In genomic region chr11:65592840-65593517, GRCh38 we compare ENCODE assay signal across 14 cellular contexts. TPM values are rescaled to one million over a fixed set of nuclear protein-coding genes. Genes with fewer than 3 reads are reported as not detected.
DNase-seq lines count a peak whose midpoint lies in the region; ATAC-seq and TF ChIP-seq lines count a peak whose summit lies in the region.
"Had no signal": no experiment of that assay in that cellular context is flagged by ENCODE, and none has a peak within 500 bp of the region (broad histone marks: within the 10 kb centered on the region; RNA-seq: fewer than 3 reads in every experiment).

No MANE protein-coding gene starts in this region.

- H3K27ac ChIP-seq in heart left ventricle (peak overlapping the region in 8 of 12 donors; percentile 27 to 80 (median 59)), neural progenitor cell (no peak overlapping the region), vagina (peak overlapping the region; percentile 84)
- H3K27ac ChIP-seq: upper lobe of right lung had no signal

- ATAC-seq in heart left ventricle (no peak), GM19324 (IDR thresholded peaks at IDR 0.05; ENCODE audit: low FRiP score, unreplicated experiment) (no peak), HG02840 (IDR thresholded peaks at IDR 0.05; ENCODE audit: low FRiP score, unreplicated experiment) (no peak)

- no peaks in the 10 kb centered on the region for H3K79me2 ChIP-seq in neural progenitor cell (ENCODE audit: low read depth)

- H3F3A ChIP-seq in neural progenitor cell (ENCODE audit: low read depth): peaks cover 37% of the 10 kb centered on the region

- no peaks in the 10 kb centered on the region for H3K9me3 ChIP-seq in heart left ventricle
- no peaks in the 10 kb centered on the region for H3K9me3 ChIP-seq in neural progenitor cell (ENCODE audit: low read depth)
- H3K9me3 ChIP-seq in vagina: no peaks in the 10 kb centered on the region
- H3K9me3 ChIP-seq: upper lobe of right lung had no signal

- H3K27me3 Mint-ChIP-seq in neural progenitor cell (ENCODE audit: insufficient read depth, low read depth): peaks cover 27% of the 10 kb centered on the region

- H3K36me3 Mint-ChIP-seq in neural progenitor cell: peaks cover 5% of the 10 kb centered on the region

- H3K27me3 ChIP-seq in heart left ventricle (no peaks in the 10 kb centered on the region), neural progenitor cell (peaks cover 48% of the 10 kb centered on the region), vagina (no peaks in the 10 kb centered on the region)
- H3K27me3 ChIP-seq: upper lobe of right lung had no signal

- no peak overlapping the region for H3K27ac Mint-ChIP-seq in neural progenitor cell

- TF ChIP-seq POLR2A in heart left ventricle (IDR thresholded peaks at IDR 0.05) (no peak), vagina (IDR thresholded peaks at IDR 0.05) (no peak)

- peaks cover 18% of the 10 kb centered on the region for H3K4me1 Mint-ChIP-seq in neural progenitor cell

- no peak for DNase-seq in heart left ventricle
- DNase-seq in cardiac septum (ENCODE audit: low spot score): no peak
- DNase-seq in epithelial cell of esophagus (ENCODE audit: low read depth): peak; percentile 87
- DNase-seq in neural progenitor cell (ENCODE audit: low spot score): no peak
- DNase-seq in vagina (ENCODE audit: extremely low spot score in 2 of 2): no peak
- DNase-seq in NCI-H2081 treated with DMSO at 0.1 percent for 48 hours (lab: John Stamatoyannopoulos, UW): no peak
- DNase-seq: HCEC 1CT; NCI-H187 treated with DMSO at 0.1 percent for 48 hours; NK-92 treated with Interleukin-12 subunit alpha and Interleukin-12 subunit beta, amount 100 ng/mL, for 24 hours; upper lobe of right lung had no signal

- H3K4me2 ChIP-seq in neural progenitor cell: peak overlapping the region; percentile 89

- no peak overlapping the region for H3K9ac ChIP-seq in neural progenitor cell

- H3K4me3 ChIP-seq in heart left ventricle (peak overlapping the region in 3 of 12 donors; percentile 5 to 44 (median 38)), epithelial cell of esophagus (ENCODE audit: low read length) (peak overlapping the region; percentile 4), neural progenitor cell (peak overlapping the region; percentile 54), vagina (peak overlapping the region in 1 of 2 donors; percentile 23)
- H3K4me3 ChIP-seq: upper lobe of right lung had no signal

- H3K4me1 ChIP-seq in heart left ventricle (peaks cover 5 to 58% (median 40%) of the 10 kb centered on the region in 12 donors), neural progenitor cell (peaks cover 14% of the 10 kb centered on the region), vagina (peaks cover 42% of the 10 kb centered on the region)

- no peaks in the 10 kb centered on the region for H3K9me3 Mint-ChIP-seq in neural progenitor cell
- H3K9me3 Mint-ChIP-seq: activated T-cell treated with anti-CD3 and anti-CD28 coated beads, Interleukin-2, amount 50 U/mL, for 4 hours had no signal

- H2AFZ ChIP-seq in neural progenitor cell (replicated peaks): no peak overlapping the region

- TF ChIP-seq CTCF in heart left ventricle (IDR thresholded peaks at IDR 0.05): no peak
- TF ChIP-seq CTCF in epithelial cell of esophagus (IDR thresholded peaks at IDR 0.05; ENCODE audit: insufficient read depth, low read depth, low read length, missing control alignments): no peak
- no peak for TF ChIP-seq CTCF in neural progenitor cell (IDR thresholded peaks at IDR 0.05)
- TF ChIP-seq CTCF in vagina (IDR thresholded peaks at IDR 0.05): no peak

- WGBS in heart left ventricle, 4 donors: 79 to 85% (median 83%) methylated on average over 19 to 24 of the region's 24 CpGs

- intact Hi-C loops in heart left ventricle (cut with DNase I) (loop anchor here in 3 of 10 donors (2.0 to 10.0 kb wide), 4 partner anchors 48 to 218 kb away; no protein-coding TSS in a partner anchor), cardiac septum (cut with DNase I) (no loop called here), vagina (cut with DNase I) (no loop called here)

- H4K20me1 ChIP-seq in neural progenitor cell (ENCODE audit: low read depth): no peaks in the 10 kb centered on the region

- peaks cover 0 to 60% (median 37%) of the 10 kb centered on the region in 9 donors for H3K36me3 ChIP-seq in heart left ventricle
- no peaks in the 10 kb centered on the region for H3K36me3 ChIP-seq in neural progenitor cell
- peaks cover 0 to 10% of the 10 kb centered on the region in 2 donors for H3K36me3 ChIP-seq in vagina

- H3K4me3 Mint-ChIP-seq in neural progenitor cell: no peak overlapping the region
- H3K4me3 Mint-ChIP-seq: activated T-cell treated with anti-CD3 and anti-CD28 coated beads, Interleukin-2, amount 50 U/mL, for 4 hours had no signal

RNA-seq across cellular contexts. Expression of gene KCNK7, which starts 2.6 kb away (rescaled TPM):
- under 1 TPM in 7 of 9 donors, not detected in 2; 0.18 to 0.75 (median 0.41) TPM for total RNA-seq in heart left ventricle
- polyA plus RNA-seq in heart left ventricle: 1 to 10 TPM in 1 of 2 donors, under 1 TPM in 1; 0.42 to 1.6 TPM
- 1.5 TPM for total RNA-seq in cardiac septum
- 0.34 TPM in 1 of 2 replicates, not detected in the other for total RNA-seq in neural progenitor cell (ENCODE audit: low replicate concordance)
- total RNA-seq in vagina: 12.0 TPM
- polyA plus RNA-seq: AG04450 had no signal

RNA-seq across cellular contexts. Expression of gene EHBP1L1, which starts 17.1 kb away (rescaled TPM):
- total RNA-seq in heart left ventricle (100 to 1,000 TPM in 3 of 9 donors, 10 to 100 TPM in 6; 37.4 to 144 (median 80.9) TPM), cardiac septum (174 TPM), neural progenitor cell (ENCODE audit: low replicate concordance) (4.7 and 5.1 TPM in 2 replicates), vagina (123 TPM)
- polyA plus RNA-seq in heart left ventricle: 10 to 100 TPM; 52.3 to 71.4 TPM

RNA-seq across cellular contexts. Expression of gene FAM89B, which starts 20.6 kb away (rescaled TPM):
- total RNA-seq in heart left ventricle (10 to 100 TPM; 25.8 to 87.9 (median 38.4) TPM), cardiac septum (47.4 TPM), neural progenitor cell (ENCODE audit: low replicate concordance) (11.7 and 27.8 TPM in 2 replicates), vagina (62.4 TPM)
- polyA plus RNA-seq in heart left ventricle: 10 to 100 TPM; 46.6 to 50.0 TPM

RNA-seq across cellular contexts. Expression of gene MAP3K11, which starts 21.0 kb away (rescaled TPM):
- 10 to 100 TPM; 26.2 to 68.6 (median 31.4) TPM for total RNA-seq in heart left ventricle
- 10 to 100 TPM; 29.4 to 39.3 TPM for polyA plus RNA-seq in heart left ventricle
- 42.5 TPM for total RNA-seq in cardiac septum
- 9.9 and 42.0 TPM in 2 replicates for total RNA-seq in neural progenitor cell (ENCODE audit: low replicate concordance)
- total RNA-seq in vagina: 38.1 TPM

RNA-seq across cellular contexts. Expression of gene PCNX3, which starts 22.6 kb away (rescaled TPM):
- total RNA-seq in heart left ventricle (10 to 100 TPM in 8 of 9 donors, 1 to 10 TPM in 1; 9.5 to 23.4 (median 15.4) TPM), cardiac septum (15.9 TPM), neural progenitor cell (ENCODE audit: low replicate concordance) (6.6 and 19.3 TPM in 2 replicates), vagina (24.8 TPM)
- 10 to 100 TPM in 1 of 2 donors, 1 to 10 TPM in 1; 7.1 to 14.0 TPM for polyA plus RNA-seq in heart left ventricle
